ENCODE assay signal across 21 cellular contexts in the genomic region with DNA sequence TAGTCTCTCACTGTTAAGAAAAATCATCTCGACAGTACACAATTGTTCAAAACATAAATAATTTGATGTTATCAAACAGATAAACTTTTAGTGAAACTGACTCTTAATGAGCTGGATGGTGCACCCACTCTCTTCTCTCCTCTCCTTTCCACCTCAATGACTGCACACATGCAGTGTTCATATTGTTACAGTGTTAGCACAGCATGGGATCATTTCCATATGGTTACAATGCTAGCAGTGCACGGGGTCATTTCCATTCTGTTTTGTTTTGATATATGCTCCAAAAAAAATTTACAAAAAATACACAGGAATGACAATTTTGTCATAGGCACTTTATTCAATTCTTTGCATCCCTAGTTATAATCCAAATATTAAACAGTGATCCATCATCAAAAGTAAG. TPM values are rescaled to one million over a fixed set of nuclear protein-coding genes. Genes with fewer than 3 reads are reported as not detected.
DNase-seq lines count a peak whose midpoint lies in the region; ATAC-seq and TF ChIP-seq lines count a peak whose summit lies in the region.
"Had no signal": no experiment of that assay in that cellular context is flagged by ENCODE, and none has a peak within 500 bp of the region (broad histone marks: within the 10 kb centered on the region; RNA-seq: fewer than 3 reads in every experiment).

No MANE protein-coding gene starts in this region.

- peak overlapping the region; percentile 94 for H3K27ac Mint-ChIP-seq in activated T-cell treated with anti-CD3 and anti-CD28 coated beads, Interleukin-2, amount 50 U/mL, for 72 hours
- peak overlapping the region; percentile 50 for H3K27ac Mint-ChIP-seq in central memory CD8-positive, alpha-beta T cell (ENCODE audit: low read depth)
- no peak overlapping the region for H3K27ac Mint-ChIP-seq in type B pancreatic cell

- H3K4me3 Mint-ChIP-seq in activated T-cell treated with anti-CD3 and anti-CD28 coated beads, Interleukin-2, amount 50 U/mL, for 72 hours, result peak overlapping the region; percentile 97 to 98
- no peak overlapping the region for H3K4me3 Mint-ChIP-seq in activated T-cell treated with anti-CD3 and anti-CD28 coated beads, Interleukin-2, amount 50 U/mL, for 4 hours
- peak overlapping the region; percentile 59 for H3K4me3 Mint-ChIP-seq in central memory CD8-positive, alpha-beta T cell
- H3K4me3 Mint-ChIP-seq in type B pancreatic cell, result peak overlapping the region; percentile 53

- H3K36me3 Mint-ChIP-seq in activated T-cell treated with anti-CD3 and anti-CD28 coated beads, Interleukin-2, amount 50 U/mL, for 72 hours (ENCODE audit: insufficient read depth in 2 of 2), result peaks cover 11 to 17% of the 10 kb centered on the region in 2 donors
- no peaks in the 10 kb centered on the region for H3K36me3 Mint-ChIP-seq in activated T-cell treated with anti-CD3 and anti-CD28 coated beads, Interleukin-2, amount 50 U/mL, for 4 hours (ENCODE audit: insufficient read depth)
- H3K36me3 Mint-ChIP-seq in central memory CD8-positive, alpha-beta T cell (ENCODE audit: insufficient read depth), result peaks cover 22% of the 10 kb centered on the region
- H3K36me3 Mint-ChIP-seq in type B pancreatic cell, result no peaks in the 10 kb centered on the region

- peaks cover 79% of the 10 kb centered on the region for H3K4me1 Mint-ChIP-seq in activated T-cell treated with anti-CD3 and anti-CD28 coated beads, Interleukin-2, amount 50 U/mL, for 72 hours (ENCODE audit: low read depth)
- H3K4me1 Mint-ChIP-seq in activated T-cell treated with anti-CD3 and anti-CD28 coated beads, Interleukin-2, amount 50 U/mL, for 4 hours (ENCODE audit: low read depth), result peaks cover 48% of the 10 kb centered on the region
- peaks cover 62% of the 10 kb centered on the region for H3K4me1 Mint-ChIP-seq in central memory CD8-positive, alpha-beta T cell
- H3K4me1 Mint-ChIP-seq in type B pancreatic cell (ENCODE audit: unreplicated experiment), result peaks cover 30% of the 10 kb centered on the region

- H3K27me3 Mint-ChIP-seq in activated T-cell treated with anti-CD3 and anti-CD28 coated beads, Interleukin-2, amount 50 U/mL, for 72 hours (ENCODE audit: low read depth), result peaks cover 5% of the 10 kb centered on the region
- H3K27me3 Mint-ChIP-seq in activated T-cell treated with anti-CD3 and anti-CD28 coated beads, Interleukin-2, amount 50 U/mL, for 4 hours (ENCODE audit: low read depth), result no peaks in the 10 kb centered on the region
- no peaks in the 10 kb centered on the region for H3K27me3 Mint-ChIP-seq in central memory CD8-positive, alpha-beta T cell
- peaks cover 53% of the 10 kb centered on the region for H3K27me3 Mint-ChIP-seq in type B pancreatic cell

- H3K9me3 Mint-ChIP-seq in activated T-cell treated with anti-CD3 and anti-CD28 coated beads, Interleukin-2, amount 50 U/mL, for 72 hours, result no peaks in the 10 kb centered on the region
- no peaks in the 10 kb centered on the region for H3K9me3 Mint-ChIP-seq in activated T-cell treated with anti-CD3 and anti-CD28 coated beads, Interleukin-2, amount 50 U/mL, for 4 hours
- no peaks in the 10 kb centered on the region for H3K9me3 Mint-ChIP-seq in central memory CD8-positive, alpha-beta T cell
- no peaks in the 10 kb centered on the region for H3K9me3 Mint-ChIP-seq in type B pancreatic cell

- no peak for DNase-seq in activated T-cell treated with anti-CD3 and anti-CD28 coated beads, Interleukin-2, amount 50 U/mL, for 72 hours
- no peak for DNase-seq in activated T-cell treated with anti-CD3 and anti-CD28 coated beads, Interleukin-2, amount 50 U/mL, for 4 hours
- peak; percentile 55 for DNase-seq in NCI-H345 treated with DMSO at 0.1 percent for 48 hours (lab: John Stamatoyannopoulos, UW; ENCODE audit: unreplicated experiment)
- DNase-seq in central memory CD8-positive, alpha-beta T cell (ENCODE audit: low spot score in 2 of 2), result no peak
- no peak for DNase-seq in type B pancreatic cell (ENCODE audit: extremely low spot score, unreplicated experiment)
- DNase-seq in midbrain (lab: John Stamatoyannopoulos, UW), result no peak
- DNase-seq in NK-92 (lab: John Stamatoyannopoulos, UW; ENCODE audit: unreplicated experiment), result no peak
- DNase-seq: activated naive CD4-positive, alpha-beta T cell; dermis blood vessel endothelial cell; gastrocnemius medialis; GM23248; MM.1S; mucosa of descending colon; NCI-H2029 treated with DMSO at 0.1 percent for 48 hours; NCI-H748 treated with DMSO at 0.1 percent for 48 hours; pancreas; Peyer's patch; sigmoid colon; SK-N-SH; stimulated activated CD4-positive, alpha-beta T cell treated with anti-CD3 and anti-CD28 coated beads, Interleukin-1b, Interleukin-23, amount 100 ng/mL, for 48 hours had no signal

- ATAC-seq in activated T-cell treated with anti-CD3 and anti-CD28 coated beads, Interleukin-2, amount 50 U/mL, for 72 hours (replicated peaks in 1 of 2), result no peak
- ATAC-seq in activated T-cell treated with anti-CD3 and anti-CD28 coated beads, Interleukin-2, amount 50 U/mL, for 4 hours, result no peak
- no peak for ATAC-seq in central memory CD8-positive, alpha-beta T cell (replicated peaks; ENCODE audit: extremely low read depth, poor library complexity, severe bottlenecking)
- ATAC-seq: gastrocnemius medialis, left lobe of liver, mucosa of descending colon, pancreas had no signal

- TF ChIP-seq CTCF in type B pancreatic cell (conservative IDR thresholded peaks at IDR 0.05), result no peak

RNA-seq across cellular contexts. Expression of gene RNF187, which starts 26.4 kb away (rescaled TPM):
- total RNA-seq in activated T-cell treated with anti-CD3 and anti-CD28 coated beads, Interleukin-2, amount 50 U/mL, for 72 hours, result 100 to 1,000 TPM; 306 to 339 TPM
- 100 to 1,000 TPM in 2 of 3 donors, 10 to 100 TPM in 1; 99.6 to 108 (median 106) TPM for total RNA-seq in activated T-cell treated with anti-CD3 and anti-CD28 coated beads, Interleukin-2, amount 50 U/mL, for 4 hours
- 108 and 117 TPM in 2 replicates for total RNA-seq in type B pancreatic cell (ENCODE audit: low replicate concordance)

RNA-seq across cellular contexts. Expression of gene TRIM17, which starts 44.2 kb away (rescaled TPM):
- total RNA-seq in activated T-cell treated with anti-CD3 and anti-CD28 coated beads, Interleukin-2, amount 50 U/mL, for 72 hours, result 1 to 10 TPM; 1.6 to 6.2 TPM
- total RNA-seq in activated T-cell treated with anti-CD3 and anti-CD28 coated beads, Interleukin-2, amount 50 U/mL, for 4 hours, result 1 to 10 TPM in 1 of 3 donors, under 1 TPM in 2; 0.57 to 1.1 (median 0.66) TPM
- total RNA-seq in type B pancreatic cell (ENCODE audit: low replicate concordance), result 7.8 and 9.4 TPM in 2 replicates
- total RNA-seq: dermis blood vessel endothelial cell, gastrocnemius medialis, GM23248, left lobe of liver had no signal

RNA-seq across cellular contexts. Expression of gene TRIM11, which starts 54.2 kb away (rescaled TPM):
- total RNA-seq in activated T-cell treated with anti-CD3 and anti-CD28 coated beads, Interleukin-2, amount 50 U/mL, for 72 hours, result 10 to 100 TPM; 43.5 to 51.4 TPM
- 10 to 100 TPM; 43.8 to 47.5 (median 46.6) TPM for total RNA-seq in activated T-cell treated with anti-CD3 and anti-CD28 coated beads, Interleukin-2, amount 50 U/mL, for 4 hours
- 33.6 and 38.0 TPM in 2 replicates for total RNA-seq in type B pancreatic cell (ENCODE audit: low replicate concordance)
